Comparison of ENCODE assay signal across 9 cellular contexts in genomic region chr19:18418034-18418724, GRCh38. TPM values are rescaled to one million over a fixed set of nuclear protein-coding genes. Genes with fewer than 3 reads are reported as not detected.
DNase-seq lines count a peak whose midpoint lies in the region; ATAC-seq, FAIRE-seq and TF ChIP-seq lines count a peak whose summit lies in the region.
"Had no signal": no experiment of that assay in that cellular context is flagged by ENCODE, and none has a peak within 500 bp of the region (broad histone marks: within the 10 kb centered on the region; RNA-seq: fewer than 3 reads in every experiment).

No MANE protein-coding gene starts in this region.

- H3K27ac ChIP-seq in esophagus muscularis mucosa (replicated peaks in 1 of 4) (peak overlapping the region; percentile 86 to 88 (median 88)), pancreas (peak overlapping the region; percentile 42 to 83 (median 70))

- WGBS in esophagus muscularis mucosa = 37% methylated on average over 18 of the region's 39 CpGs
- 20 to 23% methylated on average over 39 of the region's 39 CpGs for WGBS in pancreas, 2 donors

- TF ChIP-seq POLR2A in esophagus muscularis mucosa (IDR thresholded peaks at IDR 0.05; ENCODE audit: low read depth) = no peak

- peaks cover 67 to 87% (median 86%) of the 10 kb centered on the region in 4 donors for H3K4me1 ChIP-seq in esophagus muscularis mucosa
- peaks cover 9 to 33% (median 12%) of the 10 kb centered on the region in 3 donors for H3K4me1 ChIP-seq in pancreas

- no peaks in the 10 kb centered on the region for H3K9me3 Mint-ChIP-seq in T-helper 1 cell treated with Interleukin-12 subunit alpha and Interleukin-12 subunit beta and Interleukin-4 antibody, amounts not matched to agents 30 μg/mL and 1 μg/mL, for 36 hours

- no peak for FAIRE-seq in pancreas (lab: Jason Lieb, UNC)

- H3K9me3 ChIP-seq in esophagus muscularis mucosa (no peaks in the 10 kb centered on the region), pancreas (no peaks in the 10 kb centered on the region)

- H3K27me3 Mint-ChIP-seq in T-helper 1 cell treated with Interleukin-12 subunit alpha and Interleukin-12 subunit beta and Interleukin-4 antibody, amounts not matched to agents 30 μg/mL and 1 μg/mL, for 36 hours (ENCODE audit: low read depth) = no peaks in the 10 kb centered on the region

- TF ChIP-seq CTCF in GM12865 (IDR thresholded peaks at IDR 0.05; ENCODE audit: insufficient read depth, low read depth, low read length, missing control alignments) = no peak
- TF ChIP-seq CTCF in esophagus muscularis mucosa (IDR thresholded peaks at IDR 0.05) = no peak
- no peak for TF ChIP-seq CTCF in pancreas (IDR thresholded peaks at IDR 0.05)

- H3K27ac Mint-ChIP-seq in T-helper 1 cell treated with Interleukin-12 subunit alpha and Interleukin-12 subunit beta and Interleukin-4 antibody, amounts not matched to agents 30 μg/mL and 1 μg/mL, for 36 hours = peak overlapping the region; percentile 87

- H3K4me1 Mint-ChIP-seq in T-helper 1 cell treated with Interleukin-12 subunit alpha and Interleukin-12 subunit beta and Interleukin-4 antibody, amounts not matched to agents 30 μg/mL and 1 μg/mL, for 36 hours (ENCODE audit: low read depth) = peaks cover 62% of the 10 kb centered on the region

- peaks cover 4% of the 10 kb centered on the region for H3K36me3 Mint-ChIP-seq in T-helper 1 cell treated with Interleukin-12 subunit alpha and Interleukin-12 subunit beta and Interleukin-4 antibody, amounts not matched to agents 30 μg/mL and 1 μg/mL, for 36 hours (ENCODE audit: low read depth)

- ATAC-seq in pancreas (peak in 1 of 4 donors; percentile 1), GM21528 (IDR thresholded peaks at IDR 0.05; ENCODE audit: low FRiP score, unreplicated experiment) (no peak)

- DNase-seq in GM12865 (ENCODE audit: low read depth) (peak; percentile 19), esophagus muscularis mucosa (ENCODE audit: extremely low spot score) (no peak), pancreas (peak in 3 of 6 donors; percentile 55 to 85 (median 59)), NCI-H510A treated with DMSO at 0.1 percent for 48 hours (lab: John Stamatoyannopoulos, UW) (no peak), COLO829 (ENCODE audit: low spot score) (no peak), T1000 (lab: John Stamatoyannopoulos, UW) (no peak)

- H3K27me3 ChIP-seq in esophagus muscularis mucosa (no peaks in the 10 kb centered on the region), pancreas (no peaks in the 10 kb centered on the region)

- intact Hi-C loops in esophagus muscularis mucosa (cut with DNase I) (no loop called here), pancreas (cut with DNase I) (no loop called here)

- TF ChIP-seq EP300 in esophagus muscularis mucosa (IDR thresholded peaks at IDR 0.05) = no peak

- peak overlapping the region; percentile 58; the same call in 1 of the 2 replicates for H3K4me3 ChIP-seq in GM12865 (ENCODE audit: low read depth, low read length)
- peak overlapping the region; percentile 67 to 95 (median 78) for H3K4me3 ChIP-seq in esophagus muscularis mucosa
- peak overlapping the region in 2 of 4 donors; percentile 68 for H3K4me3 ChIP-seq in pancreas

- peak overlapping the region; percentile 79 for H3K4me3 Mint-ChIP-seq in T-helper 1 cell treated with Interleukin-12 subunit alpha and Interleukin-12 subunit beta and Interleukin-4 antibody, amounts not matched to agents 30 μg/mL and 1 μg/mL, for 36 hours

- H3K36me3 ChIP-seq in esophagus muscularis mucosa (no peaks in the 10 kb centered on the region), pancreas (no peaks in the 10 kb centered on the region)

RNA-seq across cellular contexts. Expression of gene SSBP4, which starts 1.0 kb away (rescaled TPM):
- total RNA-seq in esophagus muscularis mucosa (100 to 1,000 TPM in 1 of 4 donors, 10 to 100 TPM in 3; 53.2 to 109 (median 77.8) TPM), pancreas (10 to 100 TPM; 20.5 to 33.8 (median 23.7) TPM)
- polyA plus RNA-seq in pancreas = 100 to 1,000 TPM in 1 of 2 donors, 10 to 100 TPM in 1; 77.5 to 116 TPM

RNA-seq across cellular contexts. Expression of gene ISYNA1, which starts 19.8 kb away (rescaled TPM):
- total RNA-seq in esophagus muscularis mucosa = 10 to 100 TPM; 15.8 to 38.9 (median 26.2) TPM
- 10 to 100 TPM; 26.1 to 58.4 (median 44.7) TPM for total RNA-seq in pancreas
- polyA plus RNA-seq in pancreas = 100 to 1,000 TPM; 187 to 309 TPM

RNA-seq across cellular contexts. Expression of gene LRRC25, which starts 20.8 kb away (rescaled TPM):
- total RNA-seq in esophagus muscularis mucosa = 10 to 100 TPM in 1 of 4 donors, 1 to 10 TPM in 3; 5.8 to 20.4 (median 7.0) TPM
- 1 to 10 TPM in 3 of 6 donors, under 1 TPM in 3; 0.14 to 6.1 (median 1.2) TPM for total RNA-seq in pancreas
- polyA plus RNA-seq in pancreas = 1 to 10 TPM in 1 of 2 donors, under 1 TPM in 1; 0.85 to 1.0 TPM
- total RNA-seq: myocyte had no signal

RNA-seq across cellular contexts. Expression of gene GDF15, which starts 32.2 kb away (rescaled TPM):
- 1 to 10 TPM; 1.6 to 5.6 (median 3.8) TPM for total RNA-seq in esophagus muscularis mucosa
- 100 to 1,000 TPM in 2 of 6 donors, 10 to 100 TPM in 4; 33.3 to 277 (median 43.5) TPM for total RNA-seq in pancreas
- polyA plus RNA-seq in pancreas = 10 to 100 TPM; 28.1 to 57.7 TPM
